ENCODE assay signal across 8 cellular contexts in the genomic region with DNA sequence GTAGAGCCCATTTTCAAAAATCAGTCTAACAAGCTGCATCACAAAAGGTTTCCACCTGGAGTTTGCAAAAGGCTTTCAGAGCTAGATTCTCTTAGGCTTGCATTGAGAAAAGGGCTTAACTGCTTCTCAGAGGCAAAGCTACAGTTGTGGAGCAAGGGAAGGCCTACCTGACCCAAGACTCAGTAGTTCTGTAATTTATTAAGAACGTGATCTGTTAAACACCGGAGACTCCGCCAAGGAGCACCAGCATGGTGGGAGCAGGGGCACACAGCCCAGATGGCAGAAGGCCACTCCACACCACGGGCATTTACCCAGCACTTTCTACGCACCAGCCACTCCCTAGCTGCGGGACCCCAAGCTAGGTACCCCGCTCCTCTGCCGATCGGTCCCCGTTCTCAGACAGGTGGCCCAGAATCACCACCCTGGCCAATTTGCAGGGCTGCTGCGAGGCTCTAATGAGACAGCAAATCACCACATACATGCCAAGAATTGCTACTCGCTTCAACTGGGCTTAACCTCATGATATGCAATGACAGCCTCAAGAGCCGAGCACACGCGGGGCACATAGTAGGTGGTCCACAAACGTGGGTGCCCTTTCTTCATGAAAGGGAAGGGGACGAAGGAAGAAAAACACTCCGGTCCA. TPM values are rescaled to one million over a fixed set of nuclear protein-coding genes. Genes with fewer than 3 reads are reported as not detected.
A peak's percentile ranks its signal among the peaks of the same experiment; 100 is the strongest.
DNase-seq lines count a peak whose midpoint lies in the region; ATAC-seq and TF ChIP-seq lines count a peak whose summit lies in the region.

No MANE protein-coding gene starts in this region.

- DNase-seq in IMR-90 (no peak), astrocyte of the cerebellum (ENCODE audit: low read depth) (no peak), suprapubic skin (ENCODE audit: low spot score in 2 of 2) (no peak), kidney glomerular epithelial cell (lab: John Stamatoyannopoulos, UW) (no peak), GM19240 (ENCODE audit: insufficient read length, low spot score) (no peak)

- intact Hi-C loops in IMR-90 (cut with micrococcal nuclease): loop anchor here (5.0 kb wide), 3 partner anchors 82 to 428 kb away; a partner anchor contains a TSS

- POLR2A ChIA-PET in IMR-90 (lab: Charles Lee; ENCODE audit: unreplicated experiment): no interaction called here

- peak overlapping the region; percentile 88 for H2AFZ ChIP-seq in IMR-90 (replicated peaks; ENCODE audit: low read length, poor library complexity)

- dilution Hi-C loops in IMR-90 (cut with HindIII; ENCODE audit: low sequenced_read_pairs, unreplicated experiment): no loop called here

- peak overlapping the region; percentile 88 for H3K4me2 ChIP-seq in IMR-90 (ENCODE audit: low read depth, low read length)

- no peak overlapping the region for H2AK5ac ChIP-seq in IMR-90 (ENCODE audit: low read depth, low read length)

- no peak overlapping the region for H2BK5ac ChIP-seq in IMR-90 (ENCODE audit: low read depth, low read length, poor library complexity, severe bottlenecking)

- H3K27me3 ChIP-seq in IMR-90 (ENCODE audit: control insufficient read depth, insufficient read depth, low read length) (no peaks in the 10 kb centered on the region), layer of hippocampus (ENCODE audit: control insufficient read depth, insufficient read depth, low read length) (no peaks in the 10 kb centered on the region), suprapubic skin (no peaks in the 10 kb centered on the region)

- no peak overlapping the region for H2BK120ac ChIP-seq in IMR-90 (ENCODE audit: low read depth, low read length)

- H3K4me3 ChIP-seq in IMR-90 (ENCODE audit: insufficient read depth, low read depth, low read length) (peak overlapping the region; percentile 81), astrocyte of the cerebellum (ENCODE audit: low read depth, low read length) (peak overlapping the region; percentile 67), suprapubic skin (peak overlapping the region; percentile 85)

- no TSS peak for BruUV-seq in IMR-90 (replicated peaks; lab: Mats Ljungman, UMichigan)

- peaks cover 6% of the 10 kb centered on the region; the same call in 1 of the 2 replicates for H3K9me1 ChIP-seq in IMR-90 (ENCODE audit: insufficient read depth, low read length)

- TF ChIP-seq EP300 in suprapubic skin (IDR thresholded peaks at IDR 0.05): no peak

- no peak overlapping the region for H4K91ac ChIP-seq in IMR-90 (ENCODE audit: insufficient read depth, low read depth, low read length)

- no peak overlapping the region for H3K14ac ChIP-seq in IMR-90 (replicated peaks; ENCODE audit: low read depth, low read length)

- peaks cover 13% of the 10 kb centered on the region for H3K4me1 ChIP-seq in IMR-90 (ENCODE audit: control insufficient read depth, insufficient read depth, low read length)
- H3K4me1 ChIP-seq in suprapubic skin: peaks cover 31% of the 10 kb centered on the region

- 40% methylated on average over 3 of the region's 18 CpGs; no CpG with 5 or more reads in 1 of the 2 experiments for WGBS in IMR-90 (ENCODE audit: extremely low coverage in 2 of 2, insufficient read length in 1 of 2), 2 experiments
- 23% methylated on average over 17 of the region's 18 CpGs for WGBS in suprapubic skin

- no peak for TF ChIP-seq CTCF in C4-2B (conservative IDR thresholded peaks at IDR 0.05)
- no peak for TF ChIP-seq CTCF in IMR-90 (conservative IDR thresholded peaks at IDR 0.05; ENCODE audit: low read depth, low read length)
- no peak for TF ChIP-seq CTCF in astrocyte of the cerebellum (IDR thresholded peaks at IDR 0.05; ENCODE audit: low read depth, low read length, missing control alignments)
- no peak for TF ChIP-seq CTCF in suprapubic skin (IDR thresholded peaks at IDR 0.05)

- no peak overlapping the region for H2BK20ac ChIP-seq in IMR-90 (ENCODE audit: low read depth, low read length)

- no peak for TF ChIP-seq POLR2A in IMR-90 (IDR thresholded peaks at IDR 0.05; ENCODE audit: low read depth, low read length)
- no peak for TF ChIP-seq POLR2A in suprapubic skin (IDR thresholded peaks at IDR 0.05)

- ATAC-seq in IMR-90 (ENCODE audit: low read depth) (no peak), GM21737 (IDR thresholded peaks at IDR 0.05; ENCODE audit: unreplicated experiment) (no peak)

- in situ Hi-C loops in IMR-90 (cut with MboI; ENCODE audit: low sequenced_read_pairs): no loop called here
- in situ Hi-C loops in astrocyte of the cerebellum (cut with HindIII; ENCODE audit: low sequenced_read_pairs): loop anchor here (5.0 kb wide), 1 partner anchor 67 kb away; no protein-coding TSS in a partner anchor

- H3K36me3 ChIP-seq in IMR-90 (ENCODE audit: control insufficient read depth, insufficient read depth, low read length): no peaks in the 10 kb centered on the region
- H3K36me3 ChIP-seq in suprapubic skin: no peaks in the 10 kb centered on the region

- no peak overlapping the region for H2BK15ac ChIP-seq in IMR-90 (ENCODE audit: low read depth, low read length)

- H2AK9ac ChIP-seq in IMR-90 (replicated peaks; ENCODE audit: low read depth, low read length, poor library complexity): peak overlapping the region; percentile 81

- peak overlapping the region; percentile 66; the same call in 1 of the 2 replicates for H3K23ac ChIP-seq in IMR-90 (ENCODE audit: low read depth, low read length)

- peaks cover 2 to 7% of the 10 kb centered on the region in 2 experiments; a peak in 2 of 4 replicates for H3K79me1 ChIP-seq in IMR-90 (ENCODE audit: low read depth in 1 of 2, low read length in 2 of 2)

- H3K9me3 ChIP-seq in IMR-90 (ENCODE audit: control insufficient read depth, insufficient read depth, low read length) (no peaks in the 10 kb centered on the region), suprapubic skin (no peaks in the 10 kb centered on the region)

- TF ChIP-seq RAD21 in IMR-90 (IDR thresholded peaks at IDR 0.05; ENCODE audit: low read length): no peak

- no peak overlapping the region for H4K5ac ChIP-seq in IMR-90 (ENCODE audit: low read depth, low read length)

- H4K20me1 ChIP-seq in IMR-90 (ENCODE audit: insufficient read depth, low read length): peaks cover 3% of the 10 kb centered on the region; the same call in 1 of the 2 replicates

- no peak overlapping the region for H3K4ac ChIP-seq in IMR-90 (ENCODE audit: low read depth, low read length)

- H3K18ac ChIP-seq in IMR-90 (ENCODE audit: low read depth, low read length): no peak overlapping the region

- no peak overlapping the region for H3K56ac ChIP-seq in IMR-90 (ENCODE audit: extremely low read depth, insufficient read depth, low read length)

- H3K27ac ChIP-seq in C4-2B (peak overlapping the region; percentile 93), IMR-90 (ENCODE audit: insufficient read depth, low read length) (no peak overlapping the region), layer of hippocampus (ENCODE audit: low read depth, low read length) (peak overlapping the region; percentile 89), suprapubic skin (no peak overlapping the region)

- peak overlapping the region; percentile 84 for H3K9ac ChIP-seq in IMR-90 (ENCODE audit: low read depth, low read length)

- CTCF ChIA-PET in IMR-90 (lab: Yijun Ruan, JAX): interaction anchor here (1.1 to 2.8 kb wide), 8 partner anchors 9 to 63 kb away, joined by 3 to 20 read pairs (median 4); no protein-coding TSS in a partner anchor

- no peak overlapping the region for H4K8ac ChIP-seq in IMR-90 (ENCODE audit: low read depth in 2 of 2, low read length in 2 of 2)

TF ChIP-seq in IMR-90, 13 proteins besides CTCF, POLR2A, EP300 and RAD21:
- TF ChIP-seq CHD1 (IDR thresholded peaks at IDR 0.05; ENCODE audit: low read depth, low read length) (no peak), MXI1 (IDR thresholded peaks at IDR 0.05; ENCODE audit: borderline replicate concordance, low read depth, low read length) (no peak), BHLHE40 (IDR thresholded peaks at IDR 0.05; ENCODE audit: low read depth, low read length) (no peak), MAZ (IDR thresholded peaks at IDR 0.05; ENCODE audit: borderline replicate concordance, low read depth, low read length) (no peak), RFX5 (IDR thresholded peaks at IDR 0.05; ENCODE audit: low read depth, low read length) (no peak), MAFK (IDR thresholded peaks at IDR 0.05; ENCODE audit: low read depth, low read length) (no peak), NFE2L2 (IDR thresholded peaks at IDR 0.05; ENCODE audit: low read depth, low read length) (no peak), CEBPB (IDR thresholded peaks at IDR 0.05; ENCODE audit: low read depth, low read length) (no peak), FOS (IDR thresholded peaks at IDR 0.05; ENCODE audit: low read depth, low read length) (no peak), RCOR1 (IDR thresholded peaks at IDR 0.05; ENCODE audit: insufficient replicate concordance, low read length) (no peak), SMC3 (IDR thresholded peaks at IDR 0.05; ENCODE audit: low read depth, low read length) (no peak)
- TF ChIP-seq, protein P1, sequence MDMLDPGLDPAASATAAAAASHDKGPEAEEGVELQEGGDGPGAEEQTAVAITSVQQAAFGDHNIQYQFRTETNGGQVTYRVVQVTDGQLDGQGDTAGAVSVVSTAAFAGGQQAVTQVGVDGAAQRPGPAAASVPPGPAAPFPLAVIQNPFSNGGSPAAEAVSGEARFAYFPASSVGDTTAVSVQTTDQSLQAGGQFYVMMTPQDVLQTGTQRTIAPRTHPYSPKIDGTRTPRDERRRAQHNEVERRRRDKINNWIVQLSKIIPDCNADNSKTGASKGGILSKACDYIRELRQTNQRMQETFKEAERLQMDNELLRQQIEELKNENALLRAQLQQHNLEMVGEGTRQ (IDR thresholded peaks at IDR 0.05; ENCODE audit: low read depth, low read length): no peak
- TF ChIP-seq, protein P2, sequence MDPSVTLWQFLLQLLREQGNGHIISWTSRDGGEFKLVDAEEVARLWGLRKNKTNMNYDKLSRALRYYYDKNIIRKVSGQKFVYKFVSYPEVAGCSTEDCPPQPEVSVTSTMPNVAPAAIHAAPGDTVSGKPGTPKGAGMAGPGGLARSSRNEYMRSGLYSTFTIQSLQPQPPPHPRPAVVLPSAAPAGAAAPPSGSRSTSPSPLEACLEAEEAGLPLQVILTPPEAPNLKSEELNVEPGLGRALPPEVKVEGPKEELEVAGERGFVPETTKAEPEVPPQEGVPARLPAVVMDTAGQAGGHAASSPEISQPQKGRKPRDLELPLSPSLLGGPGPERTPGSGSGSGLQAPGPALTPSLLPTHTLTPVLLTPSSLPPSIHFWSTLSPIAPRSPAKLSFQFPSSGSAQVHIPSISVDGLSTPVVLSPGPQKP (IDR thresholded peaks at IDR 0.05; ENCODE audit: borderline replicate concordance, low read depth, low read length): no peak

RNA-seq across cellular contexts. Expression of a gene that starts 1.5 kb away (rescaled TPM):
- total RNA-seq in IMR-90 (2012; rRNA removed) (15.3 and 21.7 TPM in 2 replicates), suprapubic skin (10 to 100 TPM; 29.9 to 33.6 (median 32.2) TPM)
- 23.0 and 26.9 TPM in 2 replicates for polyA plus RNA-seq in IMR-90 (2012; rRNA removed)
- 9.3 and 18.0 TPM in 2 replicates for polyA plus RNA-seq in IMR-90 (2012; cell fraction: cytosol; rRNA removed)
- 16.6 and 26.3 TPM in 2 replicates for polyA plus RNA-seq in IMR-90 (2012; cell fraction: nucleus; rRNA removed; ENCODE audit: low replicate concordance)

Comparison
In these comparisons a context has a peak if more than half of its experiments do, and no peak if none do; other contexts are left out.
1. H3K27ac ChIP-seq: peak in C4-2B (single experiment) and layer of hippocampus (single experiment); none in IMR-90 (single experiment) and suprapubic skin (single experiment).
2. Peak in every context shown above with its lines, with median percentiles within 50 percentile points of each other: H3K4me3 ChIP-seq.